Comparison of ENCODE assay signal across 8 cellular contexts in the genomic region with DNA sequence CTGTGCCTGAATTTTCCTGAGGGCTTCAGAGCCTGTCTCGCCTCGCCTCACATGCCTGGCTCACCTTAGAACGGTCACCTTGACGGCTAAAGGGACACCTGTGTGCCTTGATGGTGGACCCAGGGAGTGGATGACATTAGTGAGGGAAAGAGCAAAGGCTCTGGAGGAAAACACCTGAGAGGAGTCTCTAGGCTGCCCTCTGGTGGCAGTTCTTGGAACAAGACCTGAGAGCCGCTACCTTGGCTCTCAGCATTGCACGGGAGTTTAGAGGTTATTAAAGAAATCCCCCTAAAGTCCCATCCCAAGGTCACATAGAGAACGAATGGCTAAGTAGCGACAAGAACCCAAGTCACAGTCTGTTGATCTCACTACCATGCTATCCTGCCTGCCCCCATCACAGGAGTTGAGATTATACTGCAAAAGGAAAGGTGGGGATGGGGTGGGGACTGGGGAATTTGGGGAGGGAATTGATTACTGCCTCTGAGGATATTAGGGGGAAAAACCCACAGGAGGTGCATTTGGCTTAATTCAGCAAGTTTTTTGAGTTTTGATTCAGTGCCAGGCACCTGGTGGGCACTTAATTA.
DNase-seq lines count a peak whose midpoint lies in the region; ATAC-seq lines count a peak whose summit lies in the region.

No MANE protein-coding gene starts in this region.

- H3K4me1 Mint-ChIP-seq in activated naive CD8-positive, alpha-beta T cell treated with anti-CD3 and anti-CD28 coated beads, Interleukin-2, amount 50 U/mL, for 24 hours = peaks cover 5% of the 10 kb centered on the region

- H3K27me3 Mint-ChIP-seq in activated naive CD8-positive, alpha-beta T cell treated with anti-CD3 and anti-CD28 coated beads, Interleukin-2, amount 50 U/mL, for 24 hours = peaks cover 2% of the 10 kb centered on the region

- ATAC-seq in activated naive CD8-positive, alpha-beta T cell treated with anti-CD3 and anti-CD28 coated beads, Interleukin-2, amount 50 U/mL, for 24 hours = peak; percentile 45
- no peak for ATAC-seq in HG03135 (IDR thresholded peaks at IDR 0.05; ENCODE audit: unreplicated experiment)

- no peak overlapping the region for H3K27ac Mint-ChIP-seq in activated naive CD8-positive, alpha-beta T cell treated with anti-CD3 and anti-CD28 coated beads, Interleukin-2, amount 50 U/mL, for 24 hours

- H3K9me3 Mint-ChIP-seq in activated naive CD8-positive, alpha-beta T cell treated with anti-CD3 and anti-CD28 coated beads, Interleukin-2, amount 50 U/mL, for 24 hours = no peaks in the 10 kb centered on the region

- DNase-seq in D341Med (ENCODE audit: low spot score) (peak; percentile 74), HuH-7 (ENCODE audit: low spot score) (peak; percentile 60), SW480 (ENCODE audit: low spot score) (peak; percentile 48), iPS-NIHi11 (ENCODE audit: low spot score) (peak; percentile 80), cortex of kidney (lab: John Stamatoyannopoulos, UW) (no peak)
- DNase-seq in activated naive CD8-positive, alpha-beta T cell treated with anti-CD3 and anti-CD28 coated beads, Interleukin-2, amount 50 U/mL, for 24 hours = peak; percentile 81
- DNase-seq in stimulated activated CD4-positive, alpha-beta T cell treated with anti-CD3 and anti-CD28 coated beads, Interleukin-1b, Interleukin-23, amount 100 ng/mL, for 1 hour (ENCODE audit: low read depth in 2 of 2) = peak; percentile 41 to 56

- no peak overlapping the region for H3K4me3 Mint-ChIP-seq in activated naive CD8-positive, alpha-beta T cell treated with anti-CD3 and anti-CD28 coated beads, Interleukin-2, amount 50 U/mL, for 24 hours

- H3K36me3 Mint-ChIP-seq in activated naive CD8-positive, alpha-beta T cell treated with anti-CD3 and anti-CD28 coated beads, Interleukin-2, amount 50 U/mL, for 24 hours (ENCODE audit: low read depth) = no peaks in the 10 kb centered on the region
